In the genomic region with DNA sequence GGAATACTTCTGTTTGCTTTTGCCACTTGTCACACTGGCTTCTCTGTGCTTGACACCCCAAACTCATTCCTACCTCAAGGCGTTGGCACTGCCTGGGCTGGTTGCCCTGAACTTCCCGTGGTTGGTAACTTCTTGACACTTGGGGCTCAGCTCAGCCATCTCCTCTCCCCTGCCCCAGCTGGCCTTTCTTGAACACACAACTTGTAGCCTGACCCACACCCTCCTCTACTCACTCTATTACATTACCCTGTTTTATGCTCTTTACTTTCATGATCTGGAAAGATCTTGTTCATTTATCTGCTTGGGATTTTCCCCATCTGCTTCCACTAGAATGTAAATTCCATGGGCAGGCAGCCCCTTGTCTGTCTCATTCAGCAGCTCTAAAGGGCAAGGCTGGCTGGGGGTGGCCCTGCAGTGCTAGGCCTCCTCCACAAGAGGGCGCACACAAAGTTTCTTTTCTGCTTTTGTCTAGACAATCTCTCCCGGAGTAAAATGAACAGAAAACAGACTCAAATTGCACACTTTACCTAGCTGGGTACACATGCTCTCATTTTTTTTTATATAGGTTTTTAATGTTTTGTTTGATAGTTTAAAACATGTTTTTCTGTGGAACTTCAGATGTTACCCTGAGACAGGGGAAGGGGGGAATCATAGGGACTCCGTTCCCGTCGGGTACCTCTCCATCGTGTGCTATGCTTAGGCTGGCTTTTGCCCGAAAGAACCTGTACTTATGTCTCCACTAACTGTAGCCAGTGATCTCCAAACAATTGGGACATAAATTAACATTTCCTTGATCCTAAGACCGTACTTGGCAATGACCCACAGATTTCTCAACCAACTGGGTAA, we compare ENCODE assay signal across 8 cellular contexts. TPM values are rescaled to one million over a fixed set of nuclear protein-coding genes. Genes with fewer than 3 reads are reported as not detected.
DNase-seq lines count a peak whose midpoint lies in the region; ATAC-seq and TF ChIP-seq lines count a peak whose summit lies in the region.

No MANE protein-coding gene starts in this region.

- no peak overlapping the region for H3K4me3 ChIP-seq in colonic mucosa
- H3K4me3 ChIP-seq in lung: no peak overlapping the region

- no peak overlapping the region for H3K9ac ChIP-seq in colonic mucosa (ENCODE audit: low read depth in 2 of 2, low read length in 2 of 2)

- H3K4me3 Mint-ChIP-seq in HFFc6: no peak overlapping the region
- H3K4me3 Mint-ChIP-seq in activated CD4-positive, alpha-beta T cell treated with anti-CD3 and anti-CD28 coated beads for 36 hours: no peak overlapping the region

- H3K36me3 ChIP-seq in colonic mucosa (no peaks in the 10 kb centered on the region), lung (ENCODE audit: control insufficient read depth in 2 of 2, insufficient read depth in 2 of 2, low read length in 2 of 2) (no peaks in the 10 kb centered on the region)

- TF ChIP-seq CTCF in GM12801 (IDR thresholded peaks at IDR 0.05; ENCODE audit: extremely low read depth, insufficient read length): peak; percentile 70
- TF ChIP-seq CTCF in HFFc6 (IDR thresholded peaks at IDR 0.05): peak; percentile 99
- TF ChIP-seq CTCF in colonic mucosa (IDR thresholded peaks at IDR 0.05): peak; percentile 99
- TF ChIP-seq CTCF in lung (IDR thresholded peaks at IDR 0.05; ENCODE audit: control extremely low read depth, extremely low read depth): peak; percentile 63

- POLR2A ChIA-PET in activated CD4-positive, alpha-beta T cell treated with anti-CD3 and anti-CD28 coated beads for 36 hours (lab: Charles Lee): interaction anchor here (0.7 kb wide), 1 partner anchor 43 kb away, joined by 4 read pairs; no protein-coding TSS in a partner anchor

- H3K27me3 ChIP-seq in colonic mucosa: no peaks in the 10 kb centered on the region
- no peaks in the 10 kb centered on the region for H3K27me3 ChIP-seq in lung (ENCODE audit: control insufficient read depth, insufficient read depth)

- ATAC-seq in activated CD4-positive, alpha-beta T cell treated with anti-CD3 and anti-CD28 coated beads for 36 hours: peak; percentile 84
- ATAC-seq in lung (ENCODE audit: insufficient read depth, low FRiP score): peak; percentile 77

- CTCF ChIA-PET in activated CD4-positive, alpha-beta T cell treated with anti-CD3 and anti-CD28 coated beads for 36 hours (lab: Charles Lee): interaction anchor here (0.6 to 3.4 kb wide), 26 partner anchors 10 to 478 kb away, joined by 3 to 30 read pairs (median 4); partner anchors contain the start of gene MRGPRX2

- H3K27ac ChIP-seq in colonic mucosa: no peak overlapping the region
- H3K27ac ChIP-seq in lung (ENCODE audit: low read depth in 1 of 2, low read length in 1 of 2): no peak overlapping the region

- H3K4me1 ChIP-seq in colonic mucosa (peaks cover 2% of the 10 kb centered on the region), lung (ENCODE audit: control insufficient read depth in 2 of 2, insufficient read depth in 2 of 2, low read length in 2 of 2) (peaks cover 0 to 2% of the 10 kb centered on the region in 2 donors)

- whole genome bisulfite sequencing in lung, 2 donors: 43 to 51% methylated on average over 10 of the region's 10 CpGs

- H3K9me3 Mint-ChIP-seq in HFFc6: no peaks in the 10 kb centered on the region
- no peaks in the 10 kb centered on the region for H3K9me3 Mint-ChIP-seq in activated CD4-positive, alpha-beta T cell treated with anti-CD3 and anti-CD28 coated beads for 36 hours (ENCODE audit: low read depth)

- DNase-seq in HFFc6 (peak; percentile 47), NCI-H2107 (lab: John Stamatoyannopoulos, UW) (peak; percentile 14), colonic mucosa (peak; percentile 73), lung (ENCODE audit: low spot score) (peak; percentile 62), middle frontal gyrus (ENCODE audit: extremely low spot score, low spot score) (no peak)
- DNase-seq in activated CD4-positive, alpha-beta T cell treated with anti-CD3 and anti-CD28 coated beads for 36 hours: peak; percentile 78
- peak; percentile 32 for DNase-seq in stimulated activated CD8-positive, alpha-beta memory T cell treated with anti-CD3 and anti-CD28 coated beads, Interleukin-15, amount 100 ng/mL, for 24 hours (ENCODE audit: low read depth)

- intact Hi-C loops in activated CD4-positive, alpha-beta T cell treated with anti-CD3 and anti-CD28 coated beads for 36 hours (cut with DNase I, micrococcal nuclease): loop anchor here (2.0 to 5.0 kb wide), 2 partner anchors 40 to 230 kb away; partner anchors contain the start of gene ZDHHC13 (in 1 of the 2)
- intact Hi-C loops in colonic mucosa (cut with DNase I): loop anchor here (10.0 kb wide), 2 partner anchors 178 to 238 kb away; no protein-coding TSS in a partner anchor

- peaks cover 1% of the 10 kb centered on the region; the same call in 1 of the 2 replicates for H3K27me3 Mint-ChIP-seq in HFFc6 (ENCODE audit: insufficient read depth)
- peaks cover 10% of the 10 kb centered on the region for H3K27me3 Mint-ChIP-seq in activated CD4-positive, alpha-beta T cell treated with anti-CD3 and anti-CD28 coated beads for 36 hours

- no peak overlapping the region for H3K27ac Mint-ChIP-seq in HFFc6
- H3K27ac Mint-ChIP-seq in activated CD4-positive, alpha-beta T cell treated with anti-CD3 and anti-CD28 coated beads for 36 hours: no peak overlapping the region

- H3K9me3 ChIP-seq in colonic mucosa (no peaks in the 10 kb centered on the region), lung (ENCODE audit: control insufficient read depth in 2 of 2, insufficient read depth in 1 of 2, low read length in 1 of 2) (no peaks in the 10 kb centered on the region)

- H3K36me3 Mint-ChIP-seq in HFFc6 (ENCODE audit: low read depth): no peaks in the 10 kb centered on the region
- no peaks in the 10 kb centered on the region for H3K36me3 Mint-ChIP-seq in activated CD4-positive, alpha-beta T cell treated with anti-CD3 and anti-CD28 coated beads for 36 hours (ENCODE audit: low read depth)

- H3K4me1 Mint-ChIP-seq in HFFc6 (ENCODE audit: low read depth): peaks cover 50% of the 10 kb centered on the region
- H3K4me1 Mint-ChIP-seq in activated CD4-positive, alpha-beta T cell treated with anti-CD3 and anti-CD28 coated beads for 36 hours: no peaks in the 10 kb centered on the region

RNA-seq across cellular contexts. Expression of gene MRGPRX2, which starts 16.4 kb away (rescaled TPM):
- total RNA-seq in HFFc6 (2021; fragmentation: NEBNext Ultra II Directional; extraction: Animal tissue kit (Norgen Biotek cat#: 25700)): not detected
- total RNA-seq in activated CD4-positive, alpha-beta T cell treated with anti-CD3 and anti-CD28 coated beads for 36 hours: not detected
- total RNA-seq in colonic mucosa: not detected
- total RNA-seq in lung: not detected
- polyA plus RNA-seq in lung: not detected

RNA-seq across cellular contexts. Expression of gene ZDHHC13, which starts 40.0 kb away (rescaled TPM):
- total RNA-seq in HFFc6 (2021; fragmentation: NEBNext Ultra II Directional; extraction: Animal tissue kit (Norgen Biotek cat#: 25700)): 10 to 100 TPM in 5 of 6 experiments, 1 to 10 TPM in 1; 9.9 to 15.7 (median 11.2) TPM
- 10 to 100 TPM; 22.9 to 25.9 TPM for total RNA-seq in activated CD4-positive, alpha-beta T cell treated with anti-CD3 and anti-CD28 coated beads for 36 hours
- total RNA-seq in colonic mucosa (10 to 100 TPM; 30.8 to 35.0 TPM), lung (10 to 100 TPM; 13.5 to 20.0 TPM)
- polyA plus RNA-seq in lung: 10 to 100 TPM; 10.6 to 11.3 TPM
